ENCODE assay signal across 20 cellular contexts in genomic region chr7:37540917-37541316, GRCh38.
DNase-seq lines count a peak whose midpoint lies in the region; ATAC-seq and TF ChIP-seq lines count a peak whose summit lies in the region.
"Had no signal": no experiment of that assay in that cellular context is flagged by ENCODE, and none has a peak within 500 bp of the region (broad histone marks: within the 10 kb centered on the region; RNA-seq: fewer than 3 reads in every experiment).

No MANE protein-coding gene starts in this region.

- H2AFZ ChIP-seq in trophoblast cell (ENCODE audit: insufficient read depth, low read length, poor library complexity), result no peak overlapping the region

- H4K8ac ChIP-seq in trophoblast cell (ENCODE audit: low read depth, low read length), result no peak overlapping the region

- H3K9me3 ChIP-seq in right atrium auricular region, result no peaks in the 10 kb centered on the region
- no peaks in the 10 kb centered on the region for H3K9me3 ChIP-seq in trophoblast cell (ENCODE audit: insufficient read depth, low read depth, low read length)
- H3K9me3 ChIP-seq in aorta (ENCODE audit: control insufficient read depth, low read length), result no peaks in the 10 kb centered on the region
- H3K9me3 ChIP-seq: BLaER1, HAP-1, Peyer's patch had no signal

- WGBS in trophoblast cell (ENCODE audit: extremely low coverage, insufficient coverage, insufficient read length), result no CpG with 5 or more reads among the region's 9 CpGs
- WGBS in aorta, 2 donors, result 19 to 27% methylated on average over 9 of the region's 9 CpGs

- intact Hi-C loops in Right ventricle myocardium superior (cut with DNase I) (no loop called here), aorta (cut with DNase I) (no loop called here)

- H3K4me3 ChIP-seq in right atrium auricular region (no peak overlapping the region), trophoblast cell (ENCODE audit: low read depth, low read length) (peak overlapping the region; percentile 21), aorta (ENCODE audit: low read length in 2 of 2) (no peak overlapping the region)
- H3K4me3 ChIP-seq: BLaER1, HAP-1, Peyer's patch had no signal

- no peak overlapping the region for H3K23ac ChIP-seq in trophoblast cell (ENCODE audit: low read length)

- ATAC-seq in Right ventricle myocardium superior (ENCODE audit: poor library complexity) (peak; percentile 43), aorta (ENCODE audit: low FRiP score) (peak; percentile 17), HG02981 (IDR thresholded peaks at IDR 0.05; ENCODE audit: unreplicated experiment) (no peak)
- ATAC-seq: CD8-positive, alpha-beta T cell had no signal

- no peak overlapping the region for H4K12ac ChIP-seq in trophoblast cell (ENCODE audit: low read depth, low read length)

- no peak overlapping the region for H3K18ac ChIP-seq in trophoblast cell (ENCODE audit: low read length)

- H3K27me3 ChIP-seq in right atrium auricular region (no peaks in the 10 kb centered on the region), trophoblast cell (ENCODE audit: insufficient read depth, low read length) (no peaks in the 10 kb centered on the region), aorta (ENCODE audit: control insufficient read depth in 1 of 2, insufficient read depth in 2 of 2, low read length in 1 of 2) (no peaks in the 10 kb centered on the region)
- H3K27me3 ChIP-seq: BLaER1, Peyer's patch had no signal

- no peak overlapping the region for H2AK5ac ChIP-seq in trophoblast cell (ENCODE audit: low read length)

- H3K14ac ChIP-seq in trophoblast cell (ENCODE audit: low read length), result no peak overlapping the region

- H2BK120ac ChIP-seq in trophoblast cell (ENCODE audit: insufficient read depth, low read length, poor library complexity), result no peak overlapping the region

- no peaks in the 10 kb centered on the region for H3K36me3 ChIP-seq in right atrium auricular region
- H3K36me3 ChIP-seq in trophoblast cell (ENCODE audit: control insufficient read depth in 1 of 2, insufficient read depth in 2 of 2, low read length in 2 of 2), result no peaks in the 10 kb centered on the region
- no peaks in the 10 kb centered on the region for H3K36me3 ChIP-seq in aorta (ENCODE audit: control insufficient read depth in 1 of 2, insufficient read depth in 2 of 2, low read length in 1 of 2)
- H3K36me3 ChIP-seq: BLaER1, HAP-1, Peyer's patch had no signal

- no peak overlapping the region for H2BK5ac ChIP-seq in trophoblast cell (ENCODE audit: low read depth, low read length, poor library complexity)

- no peaks in the 10 kb centered on the region for H3K79me2 ChIP-seq in trophoblast cell (ENCODE audit: control insufficient read depth, insufficient read depth, low read length, poor library complexity)

- DNase-seq in Right ventricle myocardium superior (no peak), right atrium auricular region (ENCODE audit: low spot score) (no peak), astrocyte of the hippocampus (ENCODE audit: low read depth, low spot score) (peak; percentile 20), trophoblast cell (no peak), aorta (no peak), HK-2 (ENCODE audit: unreplicated experiment) (no peak)
- no peak for DNase-seq in stimulated activated CD4-positive, alpha-beta T cell treated with anti-CD3 and anti-CD28 coated beads, Interleukin-1b, Interleukin-23, amount 100 ng/mL, for 48 hours
- DNase-seq: CD8-positive, alpha-beta T cell; DMS79; KBM-7; NCI-H1048; NCI-H1436 treated with DMSO at 0.1 percent for 48 hours; NCI-H2029 treated with DMSO at 0.1 percent for 48 hours; NCI-H510A treated with DMSO at 0.1 percent for 48 hours; NCI-H82; Peyer's patch; SHP77 had no signal

- H3K4me1 ChIP-seq in right atrium auricular region, result no peaks in the 10 kb centered on the region
- H3K4me1 ChIP-seq in trophoblast cell (ENCODE audit: control insufficient read depth in 1 of 2, insufficient read depth in 2 of 2, low read length in 2 of 2), result no peaks in the 10 kb centered on the region
- H3K4me1 ChIP-seq in aorta (ENCODE audit: control insufficient read depth in 1 of 2, insufficient read depth in 2 of 2, low read length in 2 of 2), result peaks cover 0 to 3% of the 10 kb centered on the region in 2 donors
- H3K4me1 ChIP-seq: BLaER1, HAP-1, Peyer's patch had no signal

- no peak overlapping the region for H3K4ac ChIP-seq in trophoblast cell (ENCODE audit: low read depth, low read length)

- H3K79me1 ChIP-seq in trophoblast cell (ENCODE audit: low read length), result no peaks in the 10 kb centered on the region

- H4K91ac ChIP-seq in trophoblast cell (ENCODE audit: low read depth, low read length), result no peak overlapping the region

- no peak overlapping the region for H2BK12ac ChIP-seq in trophoblast cell (ENCODE audit: low read length)

- no peak overlapping the region for H3K27ac ChIP-seq in right atrium auricular region
- no peak overlapping the region for H3K27ac ChIP-seq in trophoblast cell (ENCODE audit: low read depth, low read length)
- H3K27ac ChIP-seq in aorta (ENCODE audit: low read depth in 1 of 2, low read length in 2 of 2), result no peak overlapping the region
- H3K27ac ChIP-seq: BLaER1, Peyer's patch had no signal

- no peak overlapping the region for H3K4me2 ChIP-seq in trophoblast cell (ENCODE audit: low read length)
- H3K4me2 ChIP-seq: BLaER1 had no signal

- no peak for TF ChIP-seq CTCF in right atrium auricular region (IDR thresholded peaks at IDR 0.05)

- no peak overlapping the region for H3K9ac ChIP-seq in trophoblast cell (ENCODE audit: low read length)
- H3K9ac ChIP-seq: BLaER1 had no signal
